1 cellular context compared by ENCODE assay signal in the genomic region with DNA sequence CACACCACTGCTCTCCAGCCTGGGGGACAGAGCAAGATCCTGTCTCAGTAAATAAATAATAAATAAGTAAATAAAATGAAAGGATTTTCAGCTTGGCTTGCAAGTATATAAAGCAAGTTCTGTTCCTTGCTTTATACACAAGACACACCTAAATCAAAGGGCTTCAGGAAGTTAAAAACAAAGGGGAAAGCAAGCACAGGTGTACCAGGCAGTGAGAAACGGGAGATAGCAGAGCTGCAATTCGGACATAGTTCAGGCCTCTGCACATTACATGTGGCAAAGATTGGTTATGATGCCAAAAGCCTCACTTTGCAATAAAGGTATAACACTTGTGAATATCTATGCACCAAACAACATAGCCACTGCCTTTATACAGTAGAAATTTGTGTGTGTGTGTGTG.
TF ChIP-seq lines count a peak whose summit lies in the region.

No MANE protein-coding gene starts in this region.

TF ChIP-seq in GM12891, 5 proteins besides CTCF, POLR2A, EP300 and RAD21:
- TF ChIP-seq SPI1 (IDR thresholded peaks at IDR 0.05; ENCODE audit: low read depth, low read length): no peak
- TF ChIP-seq PAX5 (IDR thresholded peaks at IDR 0.05; ENCODE audit: insufficient read depth, low read length, severe bottlenecking): no peak
- no peak for TF ChIP-seq TAF1 (IDR thresholded peaks at IDR 0.05; ENCODE audit: low read depth, low read length)
- no peak for TF ChIP-seq POU2F2 (IDR thresholded peaks at IDR 0.05; ENCODE audit: low read depth, low read length)
- no peak for TF ChIP-seq POLR2AphosphoS5 (IDR thresholded peaks at IDR 0.05; ENCODE audit: low read depth, low read length)
